In the genomic region with DNA sequence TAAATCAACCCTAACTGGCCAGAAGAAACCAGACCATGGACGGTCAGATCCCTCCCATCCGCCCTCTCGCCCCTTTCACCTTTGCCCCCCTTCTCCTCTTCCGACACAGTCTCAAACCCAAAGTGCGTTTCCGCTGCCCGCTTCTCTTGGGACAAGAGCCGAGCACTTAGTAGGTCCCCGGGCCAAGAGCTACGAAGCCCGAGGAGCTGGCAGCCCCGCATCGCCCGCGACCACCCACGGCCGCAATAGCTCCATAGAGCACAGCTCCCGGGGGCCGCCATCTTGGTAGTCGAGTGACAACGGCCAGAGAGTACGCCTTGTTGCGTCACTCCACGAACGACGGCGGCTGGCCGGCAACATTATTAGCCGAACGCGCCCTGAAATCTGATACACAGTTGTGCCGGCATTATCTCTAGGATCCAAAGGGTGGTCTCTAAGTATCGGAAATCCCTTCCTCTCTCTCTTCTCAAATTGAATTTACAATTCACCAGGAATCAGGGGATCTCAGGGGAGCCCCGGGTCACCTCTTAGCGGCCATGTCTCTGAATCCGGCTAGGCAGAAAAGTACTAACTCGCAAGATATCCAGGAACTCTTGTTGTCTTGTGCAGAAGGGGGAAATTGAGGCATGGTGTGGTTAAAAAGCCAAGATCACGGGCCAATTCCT, we compare ENCODE assay signal across 8 cellular contexts. TPM values are rescaled to one million over a fixed set of nuclear protein-coding genes. Genes with fewer than 3 reads are reported as not detected.
A peak's percentile ranks its signal among the peaks of the same experiment; 100 is the strongest.
DNase-seq lines count a peak whose midpoint lies in the region; ATAC-seq, FAIRE-seq and TF ChIP-seq lines count a peak whose summit lies in the region.

A gene with protein sequence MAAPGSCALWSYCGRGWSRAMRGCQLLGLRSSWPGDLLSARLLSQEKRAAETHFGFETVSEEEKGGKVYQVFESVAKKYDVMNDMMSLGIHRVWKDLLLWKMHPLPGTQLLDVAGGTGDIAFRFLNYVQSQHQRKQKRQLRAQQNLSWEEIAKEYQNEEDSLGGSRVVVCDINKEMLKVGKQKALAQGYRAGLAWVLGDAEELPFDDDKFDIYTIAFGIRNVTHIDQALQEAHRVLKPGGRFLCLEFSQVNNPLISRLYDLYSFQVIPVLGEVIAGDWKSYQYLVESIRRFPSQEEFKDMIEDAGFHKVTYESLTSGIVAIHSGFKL (minus strand): TSS at position 298 of the 665 bp plus-strand sequence. CDS start 17 bp downstream, at position 281.

- dilution Hi-C loops in keratinocyte (cut with MboI; ENCODE audit: extremely low pct_ligation_motif_present, low sequenced_read_pairs) = no loop called here

- H2AFZ ChIP-seq in ACC112 (ENCODE audit: low read length, unreplicated experiment) = peak within 1 kb of the TSS; percentile 98
- peak within 1 kb of the TSS; percentile 95 for H2AFZ ChIP-seq in keratinocyte (ENCODE audit: control insufficient read depth, low read length)

- no peaks in the 10 kb centered on the region for H4K20me1 ChIP-seq in keratinocyte (ENCODE audit: control insufficient read depth, extremely low read depth, insufficient read depth, low read length)

- peak within 1 kb of the TSS; percentile 99 for H3K9ac ChIP-seq in keratinocyte (ENCODE audit: control insufficient read depth, extremely low read depth, insufficient read depth, low read length)

- H3K9me1 ChIP-seq in keratinocyte (ENCODE audit: control insufficient read depth, extremely low read depth, insufficient read depth, low read length) = no peaks in the 10 kb centered on the region

- H3K9me3 ChIP-seq in keratinocyte (ENCODE audit: control insufficient read depth, low read depth, low read length) = no peaks in the 10 kb centered on the region

- H3K36me3 ChIP-seq in ACC112 (ENCODE audit: insufficient read depth, low read length) = no peaks in the 10 kb centered on the region
- no peaks in the 10 kb centered on the region for H3K36me3 ChIP-seq in keratinocyte (ENCODE audit: control insufficient read depth in 2 of 2, extremely low read depth in 1 of 2, insufficient read depth in 2 of 2, low read length in 2 of 2)

- H3K79me2 ChIP-seq in ACC112 (ENCODE audit: control insufficient read depth, insufficient read depth, low read length, unreplicated experiment) = peaks cover 11% of the 10 kb centered on the region
- H3K79me2 ChIP-seq in keratinocyte (ENCODE audit: control insufficient read depth, insufficient read depth, low read length) = peaks cover 5% of the 10 kb centered on the region

- DNase-seq in NCI-H226 = peak; percentile 69
- DNase-seq in activated CD4-positive, alpha-beta T cell treated with anti-CD3 and anti-CD28 coated beads for 1 hour = peak; percentile 73
- DNase-seq in cerebellar nuclear complex (lab: John Stamatoyannopoulos, UW) = peak; percentile 69
- DNase-seq in keratinocyte (ENCODE audit: low read depth, low spot score) = no peak
- peak; percentile 62 to 78 for DNase-seq in stimulated activated CD4-positive, alpha-beta T cell treated with anti-CD3 and anti-CD28 coated beads, Interleukin-15, amount 100 ng/mL, for 1 hour (ENCODE audit: low read depth in 1 of 2, low spot score in 1 of 2)

- peak; percentile 20 for FAIRE-seq in keratinocyte (lab: Jason Lieb, UNC)

- peak within 1 kb of the TSS; percentile 54 for H3K27ac ChIP-seq in ACC112 (ENCODE audit: low read depth, low read length)
- H3K27ac ChIP-seq in keratinocyte (ENCODE audit: control insufficient read depth, insufficient read depth, low read length) = peak within 1 kb of the TSS; percentile 97

- H3K4me3 ChIP-seq in ACC112 (ENCODE audit: low read depth, low read length) = peak within 1 kb of the TSS; percentile 75
- H3K4me3 ChIP-seq in keratinocyte (ENCODE audit: control insufficient read depth in 2 of 3, extremely low read depth in 1 of 3, insufficient read depth in 2 of 3, low read depth in 1 of 3, low read length in 3 of 3) = peak within 1 kb of the TSS; percentile 61 to 98 (median 89)

- ATAC-seq in GM18870 (IDR thresholded peaks at IDR 0.05; ENCODE audit: unreplicated experiment) (peak; percentile 54), HG03139 (IDR thresholded peaks at IDR 0.05; ENCODE audit: unreplicated experiment) (peak; percentile 89)

- peaks cover 15% of the 10 kb centered on the region for H3K4me1 ChIP-seq in ACC112 (ENCODE audit: control insufficient read depth, insufficient read depth, low read length, unreplicated experiment)
- H3K4me1 ChIP-seq in keratinocyte (ENCODE audit: control insufficient read depth, extremely low read depth, insufficient read depth, low read length) = peaks cover 18% of the 10 kb centered on the region

- peak within 1 kb of the TSS; percentile 99 for H3K4me2 ChIP-seq in keratinocyte (ENCODE audit: control insufficient read depth, extremely low read depth, insufficient read depth, low read depth, low read length)

- no peak for TF ChIP-seq CTCF in keratinocyte (optimal IDR thresholded peaks at IDR 0.05 in 1 of 3, IDR thresholded peaks at IDR 0.05 in 1 of 3, conservative IDR thresholded peaks at IDR 0.05 in 1 of 3; ENCODE audit: extremely low read depth in 1 of 3, insufficient read depth in 2 of 3, low read length in 3 of 3)

- H3K27me3 ChIP-seq in ACC112 (ENCODE audit: insufficient read depth, low read length) (no peaks in the 10 kb centered on the region), keratinocyte (ENCODE audit: control insufficient read depth, extremely low read depth, insufficient read depth, low read length) (no peaks in the 10 kb centered on the region)

RNA-seq across cellular contexts. Expression of the gene that starts here (rescaled TPM):
- polyA plus RNA-seq in keratinocyte = 23.9 to 38.7 TPM (median 27.9 TPM) in 3 replicates
- polyA plus RNA-seq in keratinocyte (2011; ENCODE audit: low read depth) = 27.6 TPM
- polyA plus RNA-seq in keratinocyte (2011; cell fraction: cytosol; rRNA removed) = 21.2 and 34.8 TPM in 2 replicates
- 17.6 and 21.7 TPM in 2 replicates for polyA plus RNA-seq in keratinocyte (2011; cell fraction: nucleus; rRNA removed)
- polyA plus RNA-seq in keratinocyte (2012; ENCODE audit: low replicate concordance) = 25.6 and 25.7 TPM in 2 replicates
- 10.5 to 16.7 TPM (median 10.8 TPM) in 3 replicates for polyA minus RNA-seq in keratinocyte
- 12.9 TPM for polyA minus RNA-seq in keratinocyte (2011; cell fraction: cytosol; rRNA and poly(A)+ RNA removed)
- 10.1 and 10.9 TPM in 2 replicates for polyA minus RNA-seq in keratinocyte (2011; cell fraction: nucleus; rRNA and poly(A)+ RNA removed)
